Comparison of ENCODE assay signal across 1 cellular context in the genomic region with DNA sequence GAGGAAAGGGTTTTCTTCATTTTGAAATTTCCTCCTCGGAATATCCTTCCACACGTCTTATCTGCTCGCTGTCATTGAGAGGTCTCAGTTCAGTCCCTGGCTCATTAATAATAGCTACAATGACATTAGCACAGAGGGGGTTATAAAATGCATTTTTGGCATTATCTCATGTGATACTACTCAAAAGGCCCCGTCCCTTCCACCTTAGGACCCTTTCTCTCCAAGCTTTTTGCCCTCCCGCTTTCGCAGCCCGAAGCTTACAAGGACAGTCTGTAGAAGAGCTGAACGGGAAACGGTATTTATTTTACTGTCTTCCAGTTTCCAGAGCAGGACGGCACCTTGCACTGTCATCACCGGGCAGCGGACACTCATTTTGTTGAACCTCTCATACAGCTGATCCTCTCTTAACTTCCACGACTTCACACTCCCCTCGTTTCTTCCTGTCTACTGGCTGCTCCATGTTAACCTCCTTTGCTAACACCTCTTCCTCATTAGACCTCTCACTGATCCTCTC.
TF ChIP-seq lines count a peak whose summit lies in the region.

No MANE protein-coding gene starts in this region.

TF ChIP-seq in K562, 482 proteins besides CTCF, POLR2A, EP300 and RAD21 (continued from another document):
- TF ChIP-seq, protein P1, sequence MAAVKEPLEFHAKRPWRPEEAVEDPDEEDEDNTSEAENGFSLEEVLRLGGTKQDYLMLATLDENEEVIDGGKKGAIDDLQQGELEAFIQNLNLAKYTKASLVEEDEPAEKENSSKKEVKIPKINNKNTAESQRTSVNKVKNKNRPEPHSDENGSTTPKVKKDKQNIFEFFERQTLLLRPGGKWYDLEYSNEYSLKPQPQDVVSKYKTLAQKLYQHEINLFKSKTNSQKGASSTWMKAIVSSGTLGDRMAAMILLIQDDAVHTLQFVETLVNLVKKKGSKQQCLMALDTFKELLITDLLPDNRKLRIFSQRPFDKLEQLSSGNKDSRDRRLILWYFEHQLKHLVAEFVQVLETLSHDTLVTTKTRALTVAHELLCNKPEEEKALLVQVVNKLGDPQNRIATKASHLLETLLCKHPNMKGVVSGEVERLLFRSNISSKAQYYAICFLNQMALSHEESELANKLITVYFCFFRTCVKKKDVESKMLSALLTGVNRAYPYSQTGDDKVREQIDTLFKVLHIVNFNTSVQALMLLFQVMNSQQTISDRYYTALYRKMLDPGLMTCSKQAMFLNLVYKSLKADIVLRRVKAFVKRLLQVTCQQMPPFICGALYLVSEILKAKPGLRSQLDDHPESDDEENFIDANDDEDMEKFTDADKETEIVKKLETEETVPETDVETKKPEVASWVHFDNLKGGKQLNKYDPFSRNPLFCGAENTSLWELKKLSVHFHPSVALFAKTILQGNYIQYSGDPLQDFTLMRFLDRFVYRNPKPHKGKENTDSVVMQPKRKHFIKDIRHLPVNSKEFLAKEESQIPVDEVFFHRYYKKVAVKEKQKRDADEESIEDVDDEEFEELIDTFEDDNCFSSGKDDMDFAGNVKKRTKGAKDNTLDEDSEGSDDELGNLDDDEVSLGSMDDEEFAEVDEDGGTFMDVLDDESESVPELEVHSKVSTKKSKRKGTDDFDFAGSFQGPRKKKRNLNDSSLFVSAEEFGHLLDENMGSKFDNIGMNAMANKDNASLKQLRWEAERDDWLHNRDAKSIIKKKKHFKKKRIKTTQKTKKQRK (IDR thresholded peaks at IDR 0.05; ENCODE audit: borderline replicate concordance, low read depth, low read length): no peak
- TF ChIP-seq, protein P2, sequence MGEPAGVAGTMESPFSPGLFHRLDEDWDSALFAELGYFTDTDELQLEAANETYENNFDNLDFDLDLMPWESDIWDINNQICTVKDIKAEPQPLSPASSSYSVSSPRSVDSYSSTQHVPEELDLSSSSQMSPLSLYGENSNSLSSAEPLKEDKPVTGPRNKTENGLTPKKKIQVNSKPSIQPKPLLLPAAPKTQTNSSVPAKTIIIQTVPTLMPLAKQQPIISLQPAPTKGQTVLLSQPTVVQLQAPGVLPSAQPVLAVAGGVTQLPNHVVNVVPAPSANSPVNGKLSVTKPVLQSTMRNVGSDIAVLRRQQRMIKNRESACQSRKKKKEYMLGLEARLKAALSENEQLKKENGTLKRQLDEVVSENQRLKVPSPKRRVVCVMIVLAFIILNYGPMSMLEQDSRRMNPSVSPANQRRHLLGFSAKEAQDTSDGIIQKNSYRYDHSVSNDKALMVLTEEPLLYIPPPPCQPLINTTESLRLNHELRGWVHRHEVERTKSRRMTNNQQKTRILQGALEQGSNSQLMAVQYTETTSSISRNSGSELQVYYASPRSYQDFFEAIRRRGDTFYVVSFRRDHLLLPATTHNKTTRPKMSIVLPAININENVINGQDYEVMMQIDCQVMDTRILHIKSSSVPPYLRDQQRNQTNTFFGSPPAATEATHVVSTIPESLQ (CRISPR knock-in tag; IDR thresholded peaks at IDR 0.05): no peak
- no peak for TF ChIP-seq ZNF668 (CRISPR knock-in tag; IDR thresholded peaks at IDR 0.05)
- no peak for TF ChIP-seq ATF1 (CRISPR knock-in tag; IDR thresholded peaks at IDR 0.05)
- TF ChIP-seq ATF1 (tag; IDR thresholded peaks at IDR 0.05): peak; percentile 21
- TF ChIP-seq ZC3H11A (IDR thresholded peaks at IDR 0.05; ENCODE audit: low read depth, low read length): no peak
- no peak for TF ChIP-seq JUNB (CRISPR knock-in tag; conservative IDR thresholded peaks at IDR 0.05)
- no peak for TF ChIP-seq HMGN3 (IDR thresholded peaks at IDR 0.05; ENCODE audit: borderline replicate concordance, extremely low read depth, insufficient read length, low read depth, low read length)
- TF ChIP-seq TEAD2 (tag; IDR thresholded peaks at IDR 0.05): no peak
- no peak for TF ChIP-seq GATAD2A (IDR thresholded peaks at IDR 0.05)
- TF ChIP-seq ZNF282 (CRISPR knock-in tag; IDR thresholded peaks at IDR 0.05): no peak
- TF ChIP-seq, protein P3, sequence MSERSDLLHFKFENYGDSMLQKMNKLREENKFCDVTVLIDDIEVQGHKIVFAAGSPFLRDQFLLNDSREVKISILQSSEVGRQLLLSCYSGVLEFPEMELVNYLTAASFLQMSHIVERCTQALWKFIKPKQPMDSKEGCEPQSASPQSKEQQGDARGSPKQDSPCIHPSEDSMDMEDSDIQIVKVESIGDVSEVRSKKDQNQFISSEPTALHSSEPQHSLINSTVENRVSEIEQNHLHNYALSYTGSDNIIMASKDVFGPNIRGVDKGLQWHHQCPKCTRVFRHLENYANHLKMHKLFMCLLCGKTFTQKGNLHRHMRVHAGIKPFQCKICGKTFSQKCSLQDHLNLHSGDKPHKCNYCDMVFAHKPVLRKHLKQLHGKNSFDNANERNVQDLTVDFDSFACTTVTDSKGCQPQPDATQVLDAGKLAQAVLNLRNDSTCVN (CRISPR knock-in tag; IDR thresholded peaks at IDR 0.05): 0 out of 2 replicates have a peak, but pooled peaks have one; percentile 15
- no peak for TF ChIP-seq ZBTB17 (CRISPR knock-in tag; IDR thresholded peaks at IDR 0.05)
- TF ChIP-seq CTBP1 (IDR thresholded peaks at IDR 0.05; ENCODE audit: borderline replicate concordance): no peak
- no peak for TF ChIP-seq IRF2 (CRISPR knock-in tag; IDR thresholded peaks at IDR 0.05)
- no peak for TF ChIP-seq LEF1 (IDR thresholded peaks at IDR 0.05)
- TF ChIP-seq NRF1 (conservative IDR thresholded peaks at IDR 0.05 in 1 of 2, IDR thresholded peaks at IDR 0.05 in 1 of 2): peak in 1 of 2 experiments; percentile 10; a peak in 2 of 4 replicates
- TF ChIP-seq, protein P4, sequence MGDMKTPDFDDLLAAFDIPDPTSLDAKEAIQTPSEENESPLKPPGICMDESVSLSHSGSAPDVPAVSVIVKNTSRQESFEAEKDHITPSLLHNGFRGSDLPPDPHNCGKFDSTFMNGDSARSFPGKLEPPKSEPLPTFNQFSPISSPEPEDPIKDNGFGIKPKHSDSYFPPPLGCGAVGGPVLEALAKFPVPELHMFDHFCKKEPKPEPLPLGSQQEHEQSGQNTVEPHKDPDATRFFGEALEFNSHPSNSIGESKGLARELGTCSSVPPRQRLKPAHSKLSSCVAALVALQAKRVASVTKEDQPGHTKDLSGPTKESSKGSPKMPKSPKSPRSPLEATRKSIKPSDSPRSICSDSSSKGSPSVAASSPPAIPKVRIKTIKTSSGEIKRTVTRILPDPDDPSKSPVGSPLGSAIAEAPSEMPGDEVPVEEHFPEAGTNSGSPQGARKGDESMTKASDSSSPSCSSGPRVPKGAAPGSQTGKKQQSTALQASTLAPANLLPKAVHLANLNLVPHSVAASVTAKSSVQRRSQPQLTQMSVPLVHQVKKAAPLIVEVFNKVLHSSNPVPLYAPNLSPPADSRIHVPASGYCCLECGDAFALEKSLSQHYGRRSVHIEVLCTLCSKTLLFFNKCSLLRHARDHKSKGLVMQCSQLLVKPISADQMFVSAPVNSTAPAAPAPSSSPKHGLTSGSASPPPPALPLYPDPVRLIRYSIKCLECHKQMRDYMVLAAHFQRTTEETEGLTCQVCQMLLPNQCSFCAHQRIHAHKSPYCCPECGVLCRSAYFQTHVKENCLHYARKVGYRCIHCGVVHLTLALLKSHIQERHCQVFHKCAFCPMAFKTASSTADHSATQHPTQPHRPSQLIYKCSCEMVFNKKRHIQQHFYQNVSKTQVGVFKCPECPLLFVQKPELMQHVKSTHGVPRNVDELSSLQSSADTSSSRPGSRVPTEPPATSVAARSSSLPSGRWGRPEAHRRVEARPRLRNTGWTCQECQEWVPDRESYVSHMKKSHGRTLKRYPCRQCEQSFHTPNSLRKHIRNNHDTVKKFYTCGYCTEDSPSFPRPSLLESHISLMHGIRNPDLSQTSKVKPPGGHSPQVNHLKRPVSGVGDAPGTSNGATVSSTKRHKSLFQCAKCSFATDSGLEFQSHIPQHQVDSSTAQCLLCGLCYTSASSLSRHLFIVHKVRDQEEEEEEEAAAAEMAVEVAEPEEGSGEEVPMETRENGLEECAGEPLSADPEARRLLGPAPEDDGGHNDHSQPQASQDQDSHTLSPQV (IDR thresholded peaks at IDR 0.05): no peak
- no peak for TF ChIP-seq ZNF134 (CRISPR knock-in tag; conservative IDR thresholded peaks at IDR 0.05)
- no peak for TF ChIP-seq FOS (IDR thresholded peaks at IDR 0.05; ENCODE audit: extremely low read depth, insufficient read length)
- TF ChIP-seq ZBTB1 (CRISPR knock-in tag; IDR thresholded peaks at IDR 0.05; ENCODE audit: borderline replicate concordance, low read depth): no peak
- 0 out of 2 replicates have a peak, but pooled peaks have one; percentile 19 for TF ChIP-seq ZNF766 (CRISPR knock-in tag; conservative IDR thresholded peaks at IDR 0.05)
- no peak for TF ChIP-seq U2AF1 (optimal IDR thresholded peaks at IDR 0.05; ENCODE audit: low read depth, low read length)
- TF ChIP-seq GABPA (tag; conservative IDR thresholded peaks at IDR 0.05; ENCODE audit: low read depth): 0 out of 2 replicates have a peak, but pooled peaks have one; percentile 23
- TF ChIP-seq HDAC1 (IDR thresholded peaks at IDR 0.05): no peak
- no peak for TF ChIP-seq ZNF184 (CRISPR knock-in tag; IDR thresholded peaks at IDR 0.05)
- no peak for TF ChIP-seq ETS2 (tag; IDR thresholded peaks at IDR 0.05; ENCODE audit: borderline replicate concordance, poor library complexity, severe bottlenecking)
- TF ChIP-seq, protein P5, sequence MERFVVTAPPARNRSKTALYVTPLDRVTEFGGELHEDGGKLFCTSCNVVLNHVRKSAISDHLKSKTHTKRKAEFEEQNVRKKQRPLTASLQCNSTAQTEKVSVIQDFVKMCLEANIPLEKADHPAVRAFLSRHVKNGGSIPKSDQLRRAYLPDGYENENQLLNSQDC (CRISPR knock-in tag; IDR thresholded peaks at IDR 0.05): no peak
